ENCODE assay signal across 8 cellular contexts in the genomic region with DNA sequence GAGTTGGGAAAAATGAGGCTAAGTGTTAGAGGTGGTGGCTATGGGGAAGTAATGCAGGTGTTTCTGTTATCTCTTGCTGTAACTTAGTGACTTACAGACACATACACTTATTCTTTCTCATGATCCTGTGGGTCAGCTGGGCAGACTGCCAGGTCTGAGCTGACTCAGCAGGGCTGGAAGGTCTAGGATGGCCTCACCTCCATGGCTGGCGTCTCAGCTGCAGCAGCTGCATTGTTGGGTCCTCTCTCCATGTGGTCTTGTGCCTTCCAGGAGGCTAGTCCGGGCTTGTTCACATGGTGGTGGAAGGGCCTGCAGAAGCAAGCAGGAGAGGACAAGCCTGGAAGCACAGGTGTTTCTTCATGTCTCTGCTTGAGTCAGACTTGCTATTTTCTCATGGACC.
A peak's percentile ranks its signal among the peaks of the same experiment; 100 is the strongest.
DNase-seq lines count a peak whose midpoint lies in the region; ATAC-seq and TF ChIP-seq lines count a peak whose summit lies in the region.

No MANE protein-coding gene starts in this region.

- no peak overlapping the region for H2AFZ ChIP-seq in GM23248

- H3K4me2 ChIP-seq in GM23248 (ENCODE audit: unreplicated experiment): no peak overlapping the region

- no peak overlapping the region for H3K27ac ChIP-seq in GM23248
- H3K27ac ChIP-seq in gastrocnemius medialis: no peak overlapping the region

- H3K36me3 ChIP-seq in GM23248 (ENCODE audit: low read depth): no peaks in the 10 kb centered on the region
- H3K36me3 ChIP-seq in gastrocnemius medialis: no peaks in the 10 kb centered on the region

- intact Hi-C loops in gastrocnemius medialis (cut with DNase I; ENCODE audit: low total_unique reads): no loop called here

- no peaks in the 10 kb centered on the region for H3K9me2 ChIP-seq in GM23248 (ENCODE audit: insufficient read depth)

- ATAC-seq in gastrocnemius medialis: peak; percentile 23 to 83

- no peak overlapping the region for H3K9ac ChIP-seq in GM23248

- H3K9me3 ChIP-seq in GM23248 (ENCODE audit: low read depth): no peaks in the 10 kb centered on the region
- H3K9me3 ChIP-seq in gastrocnemius medialis: no peaks in the 10 kb centered on the region

- no peak for TF ChIP-seq CTCF in gastrocnemius medialis (IDR thresholded peaks at IDR 0.05 in 4 of 5, conservative IDR thresholded peaks at IDR 0.05 in 1 of 5)

- WGBS in GM23248 (ENCODE audit: low coverage in 1 of 2, low lambda C conversion rate in 2 of 2, missing lambda C conversion rate in 2 of 2), 2 experiments: 45 to 47% methylated on average over 2 of the region's 2 CpGs

- H3K79me2 ChIP-seq in GM23248 (ENCODE audit: insufficient read depth): no peaks in the 10 kb centered on the region

- H3K4me3 ChIP-seq in GM23248 (no peak overlapping the region), gastrocnemius medialis (no peak overlapping the region)

- H3F3A ChIP-seq in GM23248 (ENCODE audit: insufficient read depth): no peaks in the 10 kb centered on the region

- no peaks in the 10 kb centered on the region for H3K4me1 ChIP-seq in GM23248 (ENCODE audit: insufficient read depth)
- no peaks in the 10 kb centered on the region for H3K4me1 ChIP-seq in gastrocnemius medialis

- TF ChIP-seq POLR2A in gastrocnemius medialis (IDR thresholded peaks at IDR 0.05): no peak

- in situ Hi-C loops in GM23248 (cut with MboI) (loop anchor here (25.0 kb wide), 1 partner anchor 310 kb away; no protein-coding TSS in a partner anchor), gastrocnemius medialis (cut with MboI; ENCODE audit: low sequenced_read_pairs in 4 of 4) (loop anchor here in 2 of 4 donors (25.0 kb wide), 1 partner anchor 140 kb away; no protein-coding TSS in a partner anchor)

- DNase-seq in GM03348 (ENCODE audit: low spot score) (peak; percentile 41), GM23248 (peak; percentile 75), LoVo (ENCODE audit: low spot score) (peak; percentile 58), dedifferentiated amniotic fluid mesenchymal stem cell (ENCODE audit: extremely low spot score) (peak; percentile 19), gastrocnemius medialis (peak in 1 of 2 donors; percentile 49), NCI-H1092 (lab: John Stamatoyannopoulos, UW) (no peak)
- no peak for DNase-seq in effector CD4-positive, alpha-beta T cell
- no peak for DNase-seq in activated CD4-positive, CD25-positive, alpha-beta regulatory T cell treated with anti-CD3 and anti-CD28 coated beads, Interleukin-2, amount 50 U/mL, for 72 hours

- no peaks in the 10 kb centered on the region for H4K20me1 ChIP-seq in GM23248 (ENCODE audit: insufficient read depth)

- H3K27me3 ChIP-seq in GM23248 (replicated peaks; ENCODE audit: insufficient read depth) (no peaks in the 10 kb centered on the region), gastrocnemius medialis (no peaks in the 10 kb centered on the region)

Comparison
In these comparisons a context has a peak if more than half of its experiments do, and no peak if none do; other contexts are left out.
1. DNase-seq: peak in GM03348 (single experiment), GM23248 (single experiment), LoVo (single experiment) and dedifferentiated amniotic fluid mesenchymal stem cell (single experiment); none in effector CD4-positive, alpha-beta T cell (single experiment), activated CD4-positive, CD25-positive, alpha-beta regulatory T cell treated with anti-CD3 and anti-CD28 coated beads, Interleukin-2, amount 50 U/mL, for 72 hours (single experiment) and NCI-H1092 (single experiment).